ENCODE assay signal across 28 cellular contexts in genomic region chr3:156938724-156939123, GRCh38.
"Had no signal": no experiment of that assay in that cellular context is flagged by ENCODE, and none has a peak within 500 bp of the region (broad histone marks: within the 10 kb centered on the region; RNA-seq: fewer than 3 reads in every experiment).

No MANE protein-coding gene starts in this region.

- H3K4me3 ChIP-seq: pancreas, psoas muscle, skin epidermis, smooth muscle cell, spleen, suprapubic skin, testis, tibial artery, transverse colon, upper lobe of right lung, uterus had no signal

- H3K4me2 ChIP-seq: smooth muscle cell had no signal

- DNase-seq: naive thymus-derived CD8-positive, alpha-beta T cell; nephron progenitor cell; nucleus accumbens; pancreas; psoas muscle; right cardiac atrium; spleen; stimulated activated CD4-positive, alpha-beta T cell treated with anti-CD3 and anti-CD28 coated beads, Interleukin-12 subunit alpha, Interleukin-12 subunit beta, amount 100 ng/mL, for 4 hours; stimulated activated CD4-positive, alpha-beta T cell treated with anti-CD3 and anti-CD28 coated beads, Interleukin-1b, Interleukin-23, amount 100 ng/mL, for 48 hours; stimulated activated CD4-positive, alpha-beta T cell treated with anti-CD3 and anti-CD28 coated beads, Interleukin-4, amount 100 ng/mL, for 1 hour; stimulated activated CD4-positive, alpha-beta T cell treated with anti-CD3 and anti-CD28 coated beads, Interleukin-4, amount 100 ng/mL, for 4 hours; stimulated activated CD8-positive, alpha-beta memory T cell treated with anti-CD3 and anti-CD28 coated beads, Interleukin-4, amount 100 ng/mL, for 48 hours; stimulated activated naive CD4-positive, alpha-beta T cell; stimulated activated naive CD8-positive, alpha-beta T cell treated with anti-CD3 and anti-CD28 coated beads, Interleukin-15, amount 100 ng/mL, for 72 hours; stimulated activated naive CD8-positive, alpha-beta T cell treated with anti-CD3 and anti-CD28 coated beads, Interleukin-15, Interleukin-2, amounts not matched to agents 100 U/mL and 50 U/mL, for 24 hours; substantia nigra; testis; tibial artery; transverse colon; upper lobe of right lung; uterus had no signal

- H3K4me1 ChIP-seq: pancreas, psoas muscle, spleen, suprapubic skin, testis, tibial artery, transverse colon, upper lobe of right lung, uterus had no signal

- FAIRE-seq: pancreas had no signal

- H3K27me3 ChIP-seq: neutrophil, pancreas, spleen, suprapubic skin, testis, tibial artery, transverse colon, upper lobe of right lung, uterus had no signal

- ATAC-seq: naive thymus-derived CD8-positive, alpha-beta T cell; natural killer cell treated with Interleukin-12 subunit alpha and Interleukin-12 subunit beta and Interleukin-15 and Interleukin-18, amount 100 ng/mL, for 72 hours; pancreas; psoas muscle; right cardiac atrium; sciatic nerve; stimulated activated memory B cell treated with anti-CD40 and anti-IgM and Interleukin-4, amounts not matched to agents 10 μg/mL and 1 μg/mL and 100 μg/mL, for 72 hours; stimulated activated naive CD8-positive, alpha-beta T cell treated with anti-CD3 and anti-CD28 coated beads, Interleukin-15, amount 100 ng/mL, for 72 hours; stimulated activated naive CD8-positive, alpha-beta T cell treated with anti-CD3 and anti-CD28 coated beads, Interleukin-15, Interleukin-2, amounts not matched to agents 100 U/mL and 50 U/mL, for 24 hours; upper lobe of right lung had no signal

- H3K27ac ChIP-seq: neutrophil, pancreas, psoas muscle, skin epidermis, spleen, suprapubic skin, testis, tibial artery, transverse colon, upper lobe of right lung, uterus had no signal

- H3K36me3 ChIP-seq: neutrophil, pancreas, spleen, suprapubic skin, tibial artery, transverse colon, upper lobe of right lung, uterus had no signal

- H3K9me3 ChIP-seq: neutrophil, pancreas, spleen, suprapubic skin, testis, tibial artery, transverse colon, upper lobe of right lung, uterus had no signal
